Comparison of ENCODE assay signal across 2 cellular contexts in genomic region chr16:1960665-1961630, GRCh38.
TF ChIP-seq lines count a peak whose summit lies in the region.

No MANE protein-coding gene starts in this region.

TF ChIP-seq in HEK293, 187 proteins besides CTCF, POLR2A, EP300 and RAD21 (continues in another document):
- TF ChIP-seq ZNF670 (tag by site-specific recombination; IDR thresholded peaks at IDR 0.05; ENCODE audit: low read depth): no peak
- TF ChIP-seq BCL11B (tag by site-specific recombination; IDR thresholded peaks at IDR 0.05; ENCODE audit: low read depth): no peak; the same call in 1 of the 2 replicates
- TF ChIP-seq KLF7 (tag by site-specific recombination; IDR thresholded peaks at IDR 0.05; ENCODE audit: borderline replicate concordance): no peak
- peak; percentile 25; the same call in 1 of the 2 replicates for TF ChIP-seq ZBTB11 (tag by site-specific recombination; conservative IDR thresholded peaks at IDR 0.05; ENCODE audit: low read depth)
- no peak for TF ChIP-seq ZNF747 (tag by site-specific recombination; IDR thresholded peaks at IDR 0.05)
- TF ChIP-seq ZNF580 (tag by site-specific recombination; IDR thresholded peaks at IDR 0.05): peak; percentile 39; the same call in 1 of the 2 replicates
- TF ChIP-seq HOXA7 (CRISPR knock-in tag; IDR thresholded peaks at IDR 0.05; ENCODE audit: borderline replicate concordance): no peak
- no peak for TF ChIP-seq ZNF26 (tag by site-specific recombination; IDR thresholded peaks at IDR 0.05)
- TF ChIP-seq ZNF521 (tag by site-specific recombination; IDR thresholded peaks at IDR 0.05): no peak
- TF ChIP-seq ZNF658 (tag by site-specific recombination; IDR thresholded peaks at IDR 0.05): no peak
- no peak for TF ChIP-seq SP3 (tag by site-specific recombination; IDR thresholded peaks at IDR 0.05)
- peak; percentile 75 for TF ChIP-seq ZBTB20 (tag by site-specific recombination; IDR thresholded peaks at IDR 0.05)
- TF ChIP-seq ZNF555 (tag by site-specific recombination; conservative IDR thresholded peaks at IDR 0.05): no peak
- no peak for TF ChIP-seq ZNF707 (tag by site-specific recombination; IDR thresholded peaks at IDR 0.05)
- TF ChIP-seq ZNF324 (tag by site-specific recombination; IDR thresholded peaks at IDR 0.05): no peak
- TF ChIP-seq TSHZ1 (tag by site-specific recombination; IDR thresholded peaks at IDR 0.05; ENCODE audit: borderline replicate concordance): no peak
- TF ChIP-seq ZNF239 (tag by site-specific recombination; IDR thresholded peaks at IDR 0.05): no peak
- no peak for TF ChIP-seq ZNF426 (tag by site-specific recombination; IDR thresholded peaks at IDR 0.05)
- TF ChIP-seq ZNF335 (tag by site-specific recombination; conservative IDR thresholded peaks at IDR 0.05): no peak

TF ChIP-seq in GM12878, 131 proteins besides CTCF, POLR2A, EP300 and RAD21 (continues in another document):
- TF ChIP-seq BMI1 (IDR thresholded peaks at IDR 0.05; ENCODE audit: borderline replicate concordance) (no peak), RUNX3 (IDR thresholded peaks at IDR 0.05; ENCODE audit: low read length) (peak; percentile 44), BRCA1 (IDR thresholded peaks at IDR 0.05; ENCODE audit: low read depth, low read length) (no peak), CHD2 (IDR thresholded peaks at IDR 0.05; ENCODE audit: borderline replicate concordance, low read depth, low read length) (no peak), ZSCAN29 (IDR thresholded peaks at IDR 0.05) (no peak), RCOR1 (conservative IDR thresholded peaks at IDR 0.05; ENCODE audit: low read depth, low read length) (no peak), MYB (IDR thresholded peaks at IDR 0.05; ENCODE audit: borderline replicate concordance, low read depth, low read length) (no peak), RBBP5 (conservative IDR thresholded peaks at IDR 0.05) (no peak), BHLHE40 (IDR thresholded peaks at IDR 0.05; ENCODE audit: borderline replicate concordance in 1 of 2, low read depth in 2 of 2, low read length in 1 of 2) (no peak; a peak in 1 of 4 replicates), ZNF274 (IDR thresholded peaks at IDR 0.05; ENCODE audit: insufficient read depth, insufficient read length) (no peak), FOXM1 (IDR thresholded peaks at IDR 0.05; ENCODE audit: low read depth, low read length) (peak; percentile 83), RFX5 (IDR thresholded peaks at IDR 0.05; ENCODE audit: low read depth, low read length) (no peak), NR2F1 (conservative IDR thresholded peaks at IDR 0.05) (no peak), NKRF (conservative IDR thresholded peaks at IDR 0.05) (no peak), EZH2 (IDR thresholded peaks at IDR 0.05; ENCODE audit: borderline replicate concordance, control insufficient read depth, low read depth, low read length) (no peak), POLR2AphosphoS2 (IDR thresholded peaks at IDR 0.05; ENCODE audit: low read depth, low read length) (peak; percentile 93), ZNF207 (IDR thresholded peaks at IDR 0.05; ENCODE audit: borderline replicate concordance) (no peak), MXI1 (IDR thresholded peaks at IDR 0.05; ENCODE audit: low read depth, low read length) (no peak), IKZF2 (IDR thresholded peaks at IDR 0.05) (no peak), JUNB (IDR thresholded peaks at IDR 0.05) (no peak), SIX5 (IDR thresholded peaks at IDR 0.05; ENCODE audit: low read depth, low read length, severe bottlenecking) (no peak), SP1 (IDR thresholded peaks at IDR 0.05; ENCODE audit: low read depth, low read length) (no peak), ZBTB11 (CRISPR knock-in tag; IDR thresholded peaks at IDR 0.05) (no peak), SIN3A (IDR thresholded peaks at IDR 0.05; ENCODE audit: low read depth, low read length) (no peak), ZNF24 (IDR thresholded peaks at IDR 0.05) (no peak), SMAD5 (IDR thresholded peaks at IDR 0.05; ENCODE audit: low read depth) (peak; percentile 92), SREBF2 (IDR thresholded peaks at IDR 0.05; ENCODE audit: low read length) (no peak), RELA (IDR thresholded peaks at IDR 0.05; ENCODE audit: borderline replicate concordance, partially characterized antibody) (no peak), EED (IDR thresholded peaks at IDR 0.05; ENCODE audit: low read depth) (no peak), CHD4 (IDR thresholded peaks at IDR 0.05) (no peak), FOS (IDR thresholded peaks at IDR 0.05; ENCODE audit: borderline replicate concordance, extremely low read depth, insufficient read length) (no peak), IRF3 (IDR thresholded peaks at IDR 0.05) (no peak), GABPA (IDR thresholded peaks at IDR 0.05; ENCODE audit: low read depth) (no peak), MTA3 (IDR thresholded peaks at IDR 0.05; ENCODE audit: borderline replicate concordance, low read length) (peak; percentile 100), ZNF687 (IDR thresholded peaks at IDR 0.05) (no peak), NRF1 (conservative IDR thresholded peaks at IDR 0.05; ENCODE audit: low read depth, low read length) (no peak), NFXL1 (IDR thresholded peaks at IDR 0.05; ENCODE audit: borderline replicate concordance) (no peak), POU2F2 (IDR thresholded peaks at IDR 0.05; ENCODE audit: borderline replicate concordance, low read depth, low read length) (no peak; the same call in 2 of the 3 replicates), E2F4 (IDR thresholded peaks at IDR 0.05; ENCODE audit: low read depth, low read length) (no peak), MLLT1 (IDR thresholded peaks at IDR 0.05) (no peak), NFYA (IDR thresholded peaks at IDR 0.05; ENCODE audit: borderline replicate concordance, low read depth, low read length) (no peak), SMC3 (IDR thresholded peaks at IDR 0.05; ENCODE audit: borderline replicate concordance, low read length) (no peak), SKIL (IDR thresholded peaks at IDR 0.05; ENCODE audit: low read depth, poor library complexity, severe bottlenecking) (no peak), IRF4 (IDR thresholded peaks at IDR 0.05; ENCODE audit: low read depth, low read length) (no peak), TCF7 (IDR thresholded peaks at IDR 0.05; ENCODE audit: borderline replicate concordance) (0 out of 2 replicates have a peak, but pooled peaks have one; percentile 13), CBX3 (IDR thresholded peaks at IDR 0.05; ENCODE audit: borderline replicate concordance, low read depth) (no peak), CHD1 (IDR thresholded peaks at IDR 0.05; ENCODE audit: low read depth, low read length) (no peak), SRF (IDR thresholded peaks at IDR 0.05; ENCODE audit: low read depth in 2 of 2, low read length in 2 of 2) (no peak)
